ENCODE assay signal across 8 cellular contexts in genomic region chr1:12230549-12231275, GRCh38. TPM values are rescaled to one million over a fixed set of nuclear protein-coding genes. Genes with fewer than 3 reads are reported as not detected.
DNase-seq lines count a peak whose midpoint lies in the region; ATAC-seq and TF ChIP-seq lines count a peak whose summit lies in the region.

No MANE protein-coding gene starts in this region.

- TF ChIP-seq CTCF in Loucy (conservative IDR thresholded peaks at IDR 0.05; ENCODE audit: low read length) (no peak), brain (conservative IDR thresholded peaks at IDR 0.05) (no peak)

- H3K27me3 Mint-ChIP-seq in brain: peaks cover 9% of the 10 kb centered on the region

- H3K9me3 Mint-ChIP-seq in brain: peaks cover 0 to 2% (median 0%) of the 10 kb centered on the region in 5 experiments

- H3K27me3 ChIP-seq in ACC112 (ENCODE audit: insufficient read depth, low read length): no peaks in the 10 kb centered on the region
- no peaks in the 10 kb centered on the region for H3K27me3 ChIP-seq in Loucy (ENCODE audit: insufficient read depth, low read length, poor library complexity, severe bottlenecking)
- H3K27me3 ChIP-seq in skeletal muscle satellite cell (ENCODE audit: control insufficient read depth, insufficient read depth, low read length): peaks cover under 1% of the 10 kb centered on the region

- no peaks in the 10 kb centered on the region for H3F3A ChIP-seq in Loucy (ENCODE audit: low read depth)

- H4K20me1 ChIP-seq in Loucy (ENCODE audit: insufficient read depth, low read length, poor library complexity, severe bottlenecking): peaks cover 17% of the 10 kb centered on the region

- H3K36me3 ChIP-seq in ACC112 (ENCODE audit: insufficient read depth, low read length) (no peaks in the 10 kb centered on the region; the same call in 1 of the 2 replicates), Loucy (ENCODE audit: insufficient read depth, low read length) (no peaks in the 10 kb centered on the region), skeletal muscle satellite cell (ENCODE audit: insufficient read depth, low read length) (peaks cover 8% of the 10 kb centered on the region)

- peaks cover 15% of the 10 kb centered on the region for H3K4me1 Mint-ChIP-seq in brain

- H3K9me3 ChIP-seq in Loucy (ENCODE audit: insufficient read depth, low read depth, low read length): no peaks in the 10 kb centered on the region
- no peaks in the 10 kb centered on the region for H3K9me3 ChIP-seq in skeletal muscle satellite cell (replicated peaks; ENCODE audit: low read length)

- H3K27ac ChIP-seq in ACC112 (ENCODE audit: low read depth, low read length): no peak overlapping the region

- H2AFZ ChIP-seq in ACC112 (ENCODE audit: low read length, unreplicated experiment): peak overlapping the region; percentile 92
- H2AFZ ChIP-seq in Loucy (ENCODE audit: low read length): peak overlapping the region; percentile 80; the same call in 1 of the 2 replicates

- H3K4me3 Mint-ChIP-seq in brain: peak overlapping the region; percentile 85 to 92 (median 87)

- H3K4me1 ChIP-seq in ACC112 (ENCODE audit: control insufficient read depth, insufficient read depth, low read length, unreplicated experiment) (peaks cover 7% of the 10 kb centered on the region), Loucy (ENCODE audit: insufficient read depth, low read length, poor library complexity, severe bottlenecking) (peaks cover 11% of the 10 kb centered on the region), skeletal muscle satellite cell (ENCODE audit: control insufficient read depth, insufficient read depth, low read length) (peaks cover 10% of the 10 kb centered on the region)

- no peaks in the 10 kb centered on the region for H3K9me2 ChIP-seq in Loucy (replicated peaks; ENCODE audit: low read depth, low read length)

- peaks cover 8% of the 10 kb centered on the region for H3K36me3 Mint-ChIP-seq in brain

- H3K4me3 ChIP-seq in ACC112 (ENCODE audit: low read depth, low read length): peak overlapping the region; percentile 93
- H3K4me3 ChIP-seq in Loucy (ENCODE audit: low read length, poor library complexity, severe bottlenecking): peak overlapping the region; percentile 96
- H3K4me3 ChIP-seq in skeletal muscle satellite cell (ENCODE audit: low read length): peak overlapping the region; percentile 98

- DNase-seq in iPS-NIHi11 (ENCODE audit: low spot score): peak; percentile 69

- H3K79me2 ChIP-seq in ACC112 (ENCODE audit: control insufficient read depth, insufficient read depth, low read length, unreplicated experiment) (peaks cover 29% of the 10 kb centered on the region), Loucy (ENCODE audit: insufficient read depth, low read length) (peaks cover 33% of the 10 kb centered on the region)

- peak overlapping the region in 3 of 5 experiments; percentile 53 to 76 (median 62) for H3K27ac Mint-ChIP-seq in brain

- ATAC-seq in GM18868 (IDR thresholded peaks at IDR 0.05; ENCODE audit: unreplicated experiment) (peak; percentile 22), HG03457 (IDR thresholded peaks at IDR 0.05; ENCODE audit: unreplicated experiment) (no peak), HG03196 (IDR thresholded peaks at IDR 0.05; ENCODE audit: unreplicated experiment) (no peak)

- H3K9ac ChIP-seq in Loucy (ENCODE audit: low read depth, low read length, poor library complexity, severe bottlenecking): peak overlapping the region; percentile 89
- H3K9ac ChIP-seq in skeletal muscle satellite cell (ENCODE audit: low read depth, low read length): peak overlapping the region; percentile 97

- H3K4me2 ChIP-seq in Loucy (ENCODE audit: low read depth, low read length, poor library complexity, severe bottlenecking) (peak overlapping the region; percentile 73), skeletal muscle satellite cell (ENCODE audit: low read length) (peak overlapping the region; percentile 84)

RNA-seq across cellular contexts. Expression of gene VPS13D, which starts 0.9 kb away (rescaled TPM):
- polyA plus RNA-seq in brain (ENCODE audit: insufficient read depth, low read depth, low replicate concordance): 16.7 TPM
- total RNA-seq in skeletal muscle satellite cell (2012; rRNA removed): 21.4 and 25.1 TPM in 2 replicates
